Comparison of ENCODE assay signal across 8 cellular contexts in genomic region chr10:33661580-33662269, GRCh38.
DNase-seq lines count a peak whose midpoint lies in the region; ATAC-seq, FAIRE-seq and TF ChIP-seq lines count a peak whose summit lies in the region.

No MANE protein-coding gene starts in this region.

- no peaks in the 10 kb centered on the region for H3K9me2 ChIP-seq in GM23248 (ENCODE audit: insufficient read depth)

- peak overlapping the region; percentile 67 for H3K4me2 ChIP-seq in GM23248 (ENCODE audit: unreplicated experiment)

- FAIRE-seq in pancreas (lab: Jason Lieb, UNC) = no peak

- peaks cover 18% of the 10 kb centered on the region for H3K4me1 ChIP-seq in GM23248 (ENCODE audit: insufficient read depth)
- H3K4me1 ChIP-seq in RWPE2 (ENCODE audit: insufficient read depth, poor library complexity, severe bottlenecking) = peaks cover 9% of the 10 kb centered on the region
- no peaks in the 10 kb centered on the region for H3K4me1 ChIP-seq in pancreas

- H3K9me3 ChIP-seq in GM23248 (ENCODE audit: low read depth) (no peaks in the 10 kb centered on the region), RWPE2 (ENCODE audit: severe bottlenecking) (peaks cover 4% of the 10 kb centered on the region), pancreas (no peaks in the 10 kb centered on the region)

- H3K36me3 ChIP-seq in GM23248 (ENCODE audit: low read depth) = no peaks in the 10 kb centered on the region
- H3K36me3 ChIP-seq in RWPE2 (ENCODE audit: low read depth) = no peaks in the 10 kb centered on the region
- no peaks in the 10 kb centered on the region for H3K36me3 ChIP-seq in pancreas

- no peaks in the 10 kb centered on the region for H4K20me1 ChIP-seq in GM23248 (ENCODE audit: insufficient read depth)

- peak overlapping the region; percentile 69 for H2AFZ ChIP-seq in GM23248

- H3K79me2 ChIP-seq in GM23248 (ENCODE audit: insufficient read depth) = no peaks in the 10 kb centered on the region

- in situ Hi-C loops in GM23248 (cut with MboI) = no loop called here

- peak overlapping the region; percentile 44 for H3K9ac ChIP-seq in GM23248

- TF ChIP-seq CTCF in RWPE2 (IDR thresholded peaks at IDR 0.05; ENCODE audit: poor library complexity, severe bottlenecking) = no peak
- no peak for TF ChIP-seq CTCF in foreskin fibroblast (IDR thresholded peaks at IDR 0.05; ENCODE audit: low read depth, low read length)
- TF ChIP-seq CTCF in pancreas (IDR thresholded peaks at IDR 0.05) = no peak

- 7 to 9% methylated on average over 15 of the region's 15 CpGs for WGBS in GM23248 (ENCODE audit: low coverage in 1 of 2, low lambda C conversion rate in 2 of 2, missing lambda C conversion rate in 2 of 2), 2 experiments
- WGBS in pancreas, 2 donors = 62% methylated on average over 15 of the region's 15 CpGs

- intact Hi-C loops in pancreas (cut with DNase I) = no loop called here

- H3K27ac ChIP-seq in GM23248 (peak overlapping the region; percentile 65), RWPE2 (ENCODE audit: poor library complexity, severe bottlenecking) (peak overlapping the region; percentile 50), pancreas (no peak overlapping the region)

- peak; percentile 94 for DNase-seq in GM23248
- DNase-seq in RWPE2 (ENCODE audit: low spot score) = peak; percentile 57
- peak; percentile 95 to 96 for DNase-seq in foreskin fibroblast
- DNase-seq in pancreas = peak; percentile 6 to 58 (median 32)
- DNase-seq in T-helper 9 cell = no peak
- DNase-seq in NCI-H128 (lab: John Stamatoyannopoulos, UW; ENCODE audit: unreplicated experiment) = no peak
- DNase-seq in GM19240 (ENCODE audit: insufficient read length, low spot score) = no peak

- peak overlapping the region; percentile 49 for H3K4me3 ChIP-seq in GM23248
- no peak overlapping the region for H3K4me3 ChIP-seq in RWPE2 (ENCODE audit: severe bottlenecking)
- peak overlapping the region; percentile 1 to 25 for H3K4me3 ChIP-seq in foreskin fibroblast (ENCODE audit: low read depth in 1 of 2, low read length in 2 of 2)
- no peak overlapping the region for H3K4me3 ChIP-seq in pancreas

- peak; percentile 95 for ATAC-seq in RWPE2 (ENCODE audit: low read depth)
- ATAC-seq in pancreas = peak in 3 of 4 donors; percentile 60 to 84 (median 83)
- no peak for ATAC-seq in GM18520 (IDR thresholded peaks at IDR 0.05; ENCODE audit: unreplicated experiment)

- H3K27me3 ChIP-seq in GM23248 (replicated peaks; ENCODE audit: insufficient read depth) (no peaks in the 10 kb centered on the region), RWPE2 (ENCODE audit: insufficient read depth, poor library complexity, severe bottlenecking) (no peaks in the 10 kb centered on the region), pancreas (no peaks in the 10 kb centered on the region)

- peaks cover 14% of the 10 kb centered on the region for H3F3A ChIP-seq in GM23248 (ENCODE audit: insufficient read depth)

Comparison
In these comparisons a context has a peak if more than half of its experiments do, and no peak if none do; other contexts are left out.
1. DNase-seq: peak in GM23248 (single experiment), RWPE2 (single experiment), foreskin fibroblast (2 of 2) and pancreas (6 of 6); none in T-helper 9 cell (single experiment), NCI-H128 (single experiment) and GM19240 (single experiment).
2. H3K27ac ChIP-seq: peak in GM23248 (single experiment) and RWPE2 (single experiment); none in pancreas (0 of 4).
3. H3K4me3 ChIP-seq: peak in GM23248 (single experiment) and foreskin fibroblast (2 of 2); none in RWPE2 (single experiment) and pancreas (0 of 4).